In the genomic region with DNA sequence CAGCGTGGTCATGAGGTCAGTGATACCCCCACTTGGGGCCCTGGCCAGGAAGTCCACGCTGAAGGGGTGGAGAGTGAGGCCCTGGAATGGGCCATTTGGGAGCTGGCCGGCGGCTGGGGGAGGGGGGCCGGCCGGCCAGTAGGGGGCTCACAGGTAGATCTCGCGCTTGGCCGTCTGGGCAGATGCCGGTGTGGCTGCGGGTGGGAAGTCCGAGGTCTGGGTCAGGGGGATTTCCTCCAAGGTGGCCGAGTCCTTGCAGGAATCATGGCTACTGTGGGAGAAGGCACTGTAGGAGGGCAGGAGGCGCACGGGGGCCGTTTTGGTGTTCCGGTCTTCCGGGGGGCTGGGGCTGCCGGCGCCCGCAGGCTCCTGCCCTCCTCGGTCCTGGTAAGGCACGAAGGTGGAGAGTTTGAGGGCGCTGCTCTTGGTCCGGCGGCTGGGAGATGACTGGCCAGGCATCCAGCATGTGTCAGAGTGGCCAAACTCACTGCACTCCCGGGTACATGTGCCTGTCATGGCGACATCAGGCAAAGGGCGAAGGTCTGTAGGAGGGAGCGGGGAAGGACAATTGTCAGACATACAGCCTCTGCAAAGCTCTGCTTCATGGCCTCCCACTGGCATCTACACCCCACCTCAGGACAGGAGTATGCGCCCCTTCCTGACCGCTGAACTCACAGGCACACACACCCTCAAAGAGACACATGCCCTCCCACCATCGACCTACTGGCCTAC, we compare ENCODE assay signal across 20 cellular contexts. TPM values are rescaled to one million over a fixed set of nuclear protein-coding genes. Genes with fewer than 3 reads are reported as not detected.
"Had no signal": no experiment of that assay in that cellular context is flagged by ENCODE, and none has a peak within 500 bp of the region (broad histone marks: within the 10 kb centered on the region; RNA-seq: fewer than 3 reads in every experiment).

No MANE protein-coding gene starts in this region.

- H3K27ac Mint-ChIP-seq: activated B cell treated with CpG ODN at 0.5 μM for 24 hours; activated CD4-positive, alpha-beta memory T cell treated with anti-CD3 and anti-CD28 coated beads for 36 hours; activated naive CD4-positive, alpha-beta T cell treated with anti-CD3 and anti-CD28 coated beads, Interleukin-2, amount 50 U/mL, for 72 hours; activated T-helper 1 cell treated with anti-CD3 and anti-CD28 coated beads, Interleukin-12 subunit alpha, Interleukin-12 subunit beta, Interleukin-2, Interleukin-4 antibody, amounts not matched to agents 30 ng/mL and 10 ng/mL and 1 ng/mL, durations not matched to agents 14 hours and 24 hours and 36 hours; effector memory CD8-positive, alpha-beta T cell had no signal

- H3K4me1 ChIP-seq: prostate gland had no signal

- H3K9me3 Mint-ChIP-seq: activated B cell treated with CpG ODN at 0.5 μM for 24 hours; activated CD4-positive, alpha-beta memory T cell treated with anti-CD3 and anti-CD28 coated beads for 36 hours; activated naive CD4-positive, alpha-beta T cell treated with anti-CD3 and anti-CD28 coated beads, Interleukin-2, amount 50 U/mL, for 72 hours; activated T-helper 1 cell treated with anti-CD3 and anti-CD28 coated beads, Interleukin-12 subunit alpha, Interleukin-12 subunit beta, Interleukin-2, Interleukin-4 antibody, amounts not matched to agents 30 ng/mL and 10 ng/mL and 1 ng/mL, durations not matched to agents 14 hours and 24 hours and 36 hours; effector memory CD8-positive, alpha-beta T cell; nephron had no signal

- H3K27me3 Mint-ChIP-seq: activated CD4-positive, alpha-beta memory T cell treated with anti-CD3 and anti-CD28 coated beads for 36 hours had no signal

- H3K4me3 ChIP-seq: left lung, prostate gland, right atrium auricular region, stomach, upper lobe of right lung had no signal

- H3K27ac ChIP-seq: epithelial cell of prostate, left lung, prostate gland, right atrium auricular region, upper lobe of right lung had no signal

- H3K4me3 Mint-ChIP-seq: activated B cell treated with CpG ODN at 0.5 μM for 24 hours; activated CD4-positive, alpha-beta memory T cell treated with anti-CD3 and anti-CD28 coated beads for 36 hours; activated T-helper 1 cell treated with anti-CD3 and anti-CD28 coated beads, Interleukin-12 subunit alpha, Interleukin-12 subunit beta, Interleukin-2, Interleukin-4 antibody, amounts not matched to agents 30 ng/mL and 10 ng/mL and 1 ng/mL, durations not matched to agents 14 hours and 24 hours and 36 hours; effector memory CD8-positive, alpha-beta T cell had no signal

- H3K36me3 Mint-ChIP-seq: activated CD4-positive, alpha-beta memory T cell treated with anti-CD3 and anti-CD28 coated beads for 36 hours; activated naive CD4-positive, alpha-beta T cell treated with anti-CD3 and anti-CD28 coated beads, Interleukin-2, amount 50 U/mL, for 72 hours had no signal

- DNase-seq: activated B cell treated with CpG ODN at 0.5 μM for 24 hours; activated CD4-positive, alpha-beta memory T cell treated with anti-CD3 and anti-CD28 coated beads for 36 hours; activated CD4-positive, alpha-beta T cell treated with anti-CD3 and anti-CD28 coated beads for 4 hours; activated gamma-delta T cell treated with Interleukin-2 at 50 U/mL for 16 hours; activated T-cell treated with anti-CD3 and anti-CD28 coated beads for 4 hours; dermis blood vessel endothelial cell; effector memory CD8-positive, alpha-beta T cell; foreskin fibroblast; left lung; midbrain; stimulated activated CD4-positive, alpha-beta T cell treated with anti-CD3 and anti-CD28 coated beads, Interleukin-15, amount 100 ng/mL, for 24 hours; stimulated activated CD4-positive, alpha-beta T cell treated with anti-CD3 and anti-CD28 coated beads, Interleukin-2, amount 100 ng/mL, for 48 hours; stomach; upper lobe of right lung had no signal

- H3K27me3 ChIP-seq: right atrium auricular region, stomach, upper lobe of right lung had no signal

- ATAC-seq: activated naive CD4-positive, alpha-beta T cell treated with anti-CD3 and anti-CD28 coated beads, Interleukin-2, amount 50 U/mL, for 72 hours; effector memory CD8-positive, alpha-beta T cell; left lung; upper lobe of right lung had no signal

- H3K9me3 ChIP-seq: left lung, prostate gland, right atrium auricular region, stomach, upper lobe of right lung had no signal

- H3K36me3 ChIP-seq: prostate gland, right atrium auricular region, upper lobe of right lung had no signal

RNA-seq across cellular contexts. Expression of a gene that starts 24.1 kb away (rescaled TPM):
- total RNA-seq: activated B cell treated with CpG ODN at 0.5 μM for 24 hours; activated CD4-positive, alpha-beta memory T cell treated with anti-CD3 and anti-CD28 coated beads for 36 hours; activated T-helper 1 cell treated with anti-CD3 and anti-CD28 coated beads, Interleukin-12 subunit alpha, Interleukin-12 subunit beta, Interleukin-2, Interleukin-4 antibody, amounts not matched to agents 30 ng/mL and 10 ng/mL and 1 ng/mL, durations not matched to agents 14 hours and 24 hours and 36 hours had no signal
